32 cellular contexts compared by ENCODE assay signal in genomic region chr22:45104313-45104712, GRCh38.
"Had no signal": no experiment of that assay in that cellular context is flagged by ENCODE, and none has a peak within 500 bp of the region (broad histone marks: within the 10 kb centered on the region; RNA-seq: fewer than 3 reads in every experiment).

No MANE protein-coding gene starts in this region.

- FAIRE-seq: astrocyte, K562, TTC549 had no signal

- H3K36me3 Mint-ChIP-seq: activated naive CD8-positive, alpha-beta T cell; brain; T-cell had no signal

- H3K4me3 ChIP-seq: cardiac muscle cell, K562, SK-N-MC had no signal

- H3K27ac Mint-ChIP-seq: activated B cell treated with CpG ODN at 0.5 μM for 24 hours; activated CD4-positive, alpha-beta T cell treated with anti-CD3 and anti-CD28 coated beads, Interleukin-2, amount 10 ng/mL, durations not matched to agents 24 days and 14 days; activated naive CD4-positive, alpha-beta T cell treated with anti-CD3 and anti-CD28 coated beads for 36 hours; activated naive CD8-positive, alpha-beta T cell; brain; T-cell had no signal

- H3K36me3 ChIP-seq: cardiac muscle cell had no signal

- H3K4me3 Mint-ChIP-seq: activated B cell treated with CpG ODN at 0.5 μM for 24 hours; activated CD4-positive, alpha-beta T cell treated with anti-CD3 and anti-CD28 coated beads, Interleukin-2, amount 10 ng/mL, durations not matched to agents 24 days and 14 days; activated naive CD4-positive, alpha-beta T cell treated with anti-CD3 and anti-CD28 coated beads for 36 hours; activated naive CD8-positive, alpha-beta T cell; activated T-cell treated with anti-CD3 and anti-CD28 coated beads, Interleukin-2, amount 50 U/mL, for 4 hours; brain; T-cell had no signal

- H3K9me3 Mint-ChIP-seq: activated B cell treated with CpG ODN at 0.5 μM for 24 hours; activated CD4-positive, alpha-beta T cell treated with anti-CD3 and anti-CD28 coated beads, Interleukin-2, amount 10 ng/mL, durations not matched to agents 24 days and 14 days; activated naive CD4-positive, alpha-beta T cell treated with anti-CD3 and anti-CD28 coated beads for 36 hours; activated T-cell treated with anti-CD3 and anti-CD28 coated beads, Interleukin-2, amount 50 U/mL, for 4 hours; T-cell had no signal

- H3K4me1 Mint-ChIP-seq: brain, T-cell had no signal

- H3K27ac ChIP-seq: cardiac muscle cell, SK-N-MC had no signal

- DNase-seq: activated B cell treated with CpG ODN at 0.5 μM for 24 hours; activated CD4-positive, alpha-beta T cell treated with anti-CD3 and anti-CD28 coated beads for 1 hour; activated CD4-positive, alpha-beta T cell treated with anti-CD3 and anti-CD28 coated beads, Interleukin-2, amount 10 ng/mL, durations not matched to agents 24 days and 14 days; activated CD4-positive, alpha-beta T cell treated with anti-CD3 and anti-CD28 coated beads, Interleukin-2, amount 50 U/mL, for 48 hours; activated CD8-positive, alpha-beta memory T cell treated with anti-CD3 and anti-CD28 coated beads for 24 hours; activated effector memory CD4-positive, alpha-beta T cell treated with anti-CD3 and anti-CD28 coated beads, Interleukin-2, amount 50 U/mL, for 16 hours; activated naive CD4-positive, alpha-beta T cell treated with anti-CD3 and anti-CD28 coated beads for 36 hours; activated T-cell treated with anti-CD3 and anti-CD28 coated beads, Interleukin-2, amount 50 U/mL, for 4 hours; amygdala; Karpas-422; NCI-H1092; NCI-H1417; NCI-H1930; NCI-H2107; NCI-H2171 treated with DMSO at 0.1 percent for 48 hours; NCI-H345; NCI-H510A; NCI-H526 treated with DMSO at 0.1 percent for 48 hours; NCI-H82; RPMI8226; T-cell; T-helper 2 cell; T1000 had no signal

- ATAC-seq: activated T-cell treated with anti-CD3 and anti-CD28 coated beads, Interleukin-2, amount 50 U/mL, for 4 hours; K562; Panc1; Right ventricle myocardium inferior; T-cell had no signal
